In the genomic region with DNA sequence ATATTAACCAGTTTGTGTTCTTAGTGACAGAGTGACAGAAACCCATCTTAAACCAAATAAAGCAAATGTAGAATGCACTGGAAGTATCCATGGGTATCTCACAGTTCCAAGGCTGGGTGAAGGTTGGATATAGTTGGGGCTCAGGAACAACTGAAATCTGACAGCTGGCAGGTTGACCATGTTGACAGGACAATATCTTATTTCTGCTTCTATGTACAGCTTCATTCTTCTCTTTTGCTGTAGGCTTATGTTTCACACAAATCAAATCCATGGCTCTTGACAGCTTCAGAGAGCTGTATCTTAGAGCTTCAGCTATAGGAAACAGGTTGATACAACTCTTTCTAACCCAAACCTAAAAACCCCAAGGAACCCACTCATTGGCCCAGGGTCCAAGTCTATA, we compare ENCODE assay signal across 27 cellular contexts.
"Had no signal": no experiment of that assay in that cellular context is flagged by ENCODE, and none has a peak within 500 bp of the region (broad histone marks: within the 10 kb centered on the region; RNA-seq: fewer than 3 reads in every experiment).

No MANE protein-coding gene starts in this region.

- DNase-seq: colonic mucosa; cortex of kidney; effector CD8-positive, alpha-beta T cell; effector memory CD8-positive, alpha-beta T cell; endodermal cell; erythroblast; esophagus squamous epithelium; foreskin fibroblast; foreskin melanocyte; heart left ventricle; hypothalamus; immature natural killer cell; islet precursor cell; kidney; kidney glomerular epithelial cell; left colon; left ventricle myocardium inferior; lower lobe of right lung; mesenchymal stem cell; mucosa of descending colon had no signal

- H3K4me1 Mint-ChIP-seq: immature natural killer cell had no signal

- H3K27me3 Mint-ChIP-seq: effector memory CD8-positive, alpha-beta T cell had no signal

- ATAC-seq: effector memory CD8-positive, alpha-beta T cell; esophagus mucosa; gastroesophageal sphincter; heart left ventricle; left colon; left lobe of liver; lower lobe of right lung; mucosa of descending colon had no signal

- H3K4me3 Mint-ChIP-seq: dendritic cell treated with granulocyte-macrophage colony-stimulating factor and Interleukin-4, amounts not matched to agents 40 ng/mL and 50 ng/mL, for 4 days; effector memory CD8-positive, alpha-beta T cell; endodermal cell; immature natural killer cell; mesothelial cell of epicardium had no signal

- H3K9me3 ChIP-seq: colonic mucosa, esophagus squamous epithelium, gastroesophageal sphincter, heart left ventricle, left ventricle myocardium inferior, lower lobe of right lung, mucosa of descending colon had no signal

- H3K27ac ChIP-seq: colonic mucosa, epithelial cell of prostate, lower lobe of right lung had no signal

- H3K27me3 ChIP-seq: colonic mucosa, esophagus squamous epithelium, gastroesophageal sphincter, heart left ventricle, hepatocyte had no signal

- H3K27ac Mint-ChIP-seq: dendritic cell treated with granulocyte-macrophage colony-stimulating factor and Interleukin-4, amounts not matched to agents 40 ng/mL and 50 ng/mL, for 4 days; effector memory CD8-positive, alpha-beta T cell; endodermal cell; immature natural killer cell had no signal

- H3K36me3 ChIP-seq: colonic mucosa, esophagus squamous epithelium, gastroesophageal sphincter, heart left ventricle, left ventricle myocardium inferior, lower lobe of right lung had no signal

- H3K9me3 Mint-ChIP-seq: dendritic cell treated with granulocyte-macrophage colony-stimulating factor and Interleukin-4, amounts not matched to agents 40 ng/mL and 50 ng/mL, for 4 days; effector memory CD8-positive, alpha-beta T cell; endodermal cell; immature natural killer cell had no signal

- H3K4me3 ChIP-seq: colonic mucosa, esophagus squamous epithelium, gastroesophageal sphincter, heart left ventricle, hepatocyte, left ventricle myocardium inferior, lower lobe of right lung, mucosa of descending colon had no signal

- H3K4me1 ChIP-seq: colonic mucosa, esophagus squamous epithelium had no signal

- H3K36me3 Mint-ChIP-seq: immature natural killer cell had no signal
